Comparison of ENCODE assay signal across 13 cellular contexts in the genomic region with DNA sequence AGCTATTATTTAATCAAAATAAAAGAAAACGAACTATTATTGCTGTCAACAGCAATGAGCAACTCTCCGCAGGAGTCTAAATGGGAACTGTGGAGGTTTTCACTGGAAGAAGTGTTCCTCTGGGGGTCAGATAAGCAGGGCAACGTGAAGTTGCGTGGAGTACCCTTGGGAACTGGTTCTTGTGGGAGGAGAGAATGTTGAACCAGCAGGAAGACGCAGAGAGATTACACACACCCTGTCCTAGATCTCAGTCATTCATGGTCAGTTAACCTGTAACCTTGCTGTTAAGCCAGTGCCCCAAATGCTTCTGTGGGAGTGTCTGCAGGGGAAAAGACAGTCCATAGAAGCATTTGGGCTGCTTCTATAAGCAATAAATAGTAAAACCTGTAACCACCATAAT. TPM values are rescaled to one million over a fixed set of nuclear protein-coding genes. Genes with fewer than 3 reads are reported as not detected.
A peak's percentile ranks its signal among the peaks of the same experiment; 100 is the strongest.
DNase-seq lines count a peak whose midpoint lies in the region; ATAC-seq, FAIRE-seq and TF ChIP-seq lines count a peak whose summit lies in the region.
"Had no signal": no experiment of that assay in that cellular context is flagged by ENCODE, and none has a peak within 500 bp of the region (broad histone marks: within the 10 kb centered on the region; RNA-seq: fewer than 3 reads in every experiment).

No MANE protein-coding gene starts in this region.

- peak; percentile 83 for FAIRE-seq in endothelial cell of umbilical vein (lab: Jason Lieb, UNC)

- H4K20me1 ChIP-seq in endothelial cell of umbilical vein (replicated peaks; ENCODE audit: control insufficient read depth, extremely low read depth, insufficient read depth, low read length) = no peaks in the 10 kb centered on the region

- no peak for TF ChIP-seq EP300 in suprapubic skin (IDR thresholded peaks at IDR 0.05)

- no peaks in the 10 kb centered on the region for H3K27me3 ChIP-seq in SJCRH30
- H3K27me3 ChIP-seq in endothelial cell of umbilical vein (ENCODE audit: control insufficient read depth in 2 of 2, insufficient read depth in 2 of 2, low read length in 2 of 2) = no peaks in the 10 kb centered on the region
- H3K27me3 ChIP-seq in right lobe of liver = no peaks in the 10 kb centered on the region
- H3K27me3 ChIP-seq in suprapubic skin = no peaks in the 10 kb centered on the region
- H3K27me3 ChIP-seq: tibial artery had no signal

- CTCF ChIA-PET in endothelial cell of umbilical vein (lab: Charles Lee) = interaction anchor here (6.0 kb wide), 1 partner anchor 15 kb away, joined by 28 read pairs; no protein-coding TSS in a partner anchor

- H3K9ac ChIP-seq in endothelial cell of umbilical vein (replicated peaks; ENCODE audit: extremely low read depth, insufficient read depth, low read length) = peak overlapping the region; percentile 58

- TF ChIP-seq POLR2A in endothelial cell of umbilical vein (IDR thresholded peaks at IDR 0.05; ENCODE audit: low read depth, low read length) (no peak), right lobe of liver (IDR thresholded peaks at IDR 0.05) (no peak), suprapubic skin (IDR thresholded peaks at IDR 0.05) (no peak)

- TF ChIP-seq CTCF in endothelial cell of umbilical vein (IDR thresholded peaks at IDR 0.05; ENCODE audit: extremely low read depth in 1 of 2, insufficient read depth in 1 of 2, low read depth in 1 of 2, low read length in 2 of 2) (no peak), right lobe of liver (IDR thresholded peaks at IDR 0.05) (no peak), suprapubic skin (IDR thresholded peaks at IDR 0.05) (no peak)

- dilution Hi-C loops in endothelial cell of umbilical vein (cut with MboI; ENCODE audit: extremely low pct_ligation_motif_present, low sequenced_read_pairs) = no loop called here

- H3K4me1 ChIP-seq in SJCRH30 = peaks cover 11% of the 10 kb centered on the region
- peaks cover 25% of the 10 kb centered on the region for H3K4me1 ChIP-seq in endothelial cell of umbilical vein (ENCODE audit: control insufficient read depth, extremely low read depth, insufficient read depth, low read length)
- peaks cover 0 to 22% (median 2%) of the 10 kb centered on the region in 4 donors for H3K4me1 ChIP-seq in right lobe of liver
- peaks cover 20% of the 10 kb centered on the region for H3K4me1 ChIP-seq in suprapubic skin

- peak overlapping the region; percentile 39 for H3K4me3 ChIP-seq in SJCRH30
- no peak overlapping the region for H3K4me3 ChIP-seq in endothelial cell of umbilical vein (replicated peaks in 1 of 3; ENCODE audit: insufficient read depth in 1 of 3, low read depth in 1 of 3, low read length in 3 of 3)
- H3K4me3 ChIP-seq in right lobe of liver = peak overlapping the region in 1 of 3 donors; percentile 19
- no peak overlapping the region for H3K4me3 ChIP-seq in suprapubic skin
- H3K4me3 ChIP-seq: tibial artery had no signal

- peak overlapping the region; percentile 53 for H3K4me2 ChIP-seq in endothelial cell of umbilical vein (ENCODE audit: insufficient read depth, low read length)

- H3K27ac ChIP-seq in SJCRH30 (peak overlapping the region; percentile 84), endothelial cell of umbilical vein (ENCODE audit: insufficient read depth, low read depth, low read length) (peak overlapping the region; percentile 80), right lobe of liver (peak overlapping the region in 2 of 3 donors; percentile 39 to 52), suprapubic skin (peak overlapping the region; percentile 32)

- no peaks in the 10 kb centered on the region for H3K79me2 ChIP-seq in endothelial cell of umbilical vein (ENCODE audit: control insufficient read depth, insufficient read depth, low read length)

- DNase-seq in SJCRH30 = no peak
- DNase-seq in endothelial cell of umbilical vein (ENCODE audit: low read depth, low spot score) = peak; percentile 36
- no peak for DNase-seq in right lobe of liver
- no peak for DNase-seq in suprapubic skin (ENCODE audit: low spot score in 2 of 2)
- DNase-seq in retina = no peak
- DNase-seq in activated naive CD4-positive, alpha-beta T cell treated with anti-CD3 and anti-CD28 coated beads, Interleukin-2, amount 50 U/mL, for 16 hours = no peak
- DNase-seq in T-helper 1 cell = no peak
- DNase-seq: activated B cell treated with CpG ODN at 0.5 μM for 24 hours; activated naive CD8-positive, alpha-beta T cell treated with anti-CD3 and anti-CD28 coated beads, Interleukin-2, amount 50 U/mL, for 24 hours; effector memory CD4-positive, alpha-beta T cell; SIG-M5 had no signal

- no peaks in the 10 kb centered on the region for H3K36me3 ChIP-seq in SJCRH30
- H3K36me3 ChIP-seq in endothelial cell of umbilical vein (ENCODE audit: control insufficient read depth in 2 of 2, extremely low read depth in 1 of 2, insufficient read depth in 2 of 2, low read length in 2 of 2) = no peaks in the 10 kb centered on the region
- H3K36me3 ChIP-seq in right lobe of liver = no peaks in the 10 kb centered on the region
- no peaks in the 10 kb centered on the region for H3K36me3 ChIP-seq in suprapubic skin
- H3K36me3 ChIP-seq: tibial artery had no signal

- peak; percentile 67 to 88 (median 74) for ATAC-seq in right lobe of liver

- no TSS peak for BruUV-seq in endothelial cell of umbilical vein (replicated peaks; lab: Mats Ljungman, UMichigan)

- no peaks in the 10 kb centered on the region for H3K9me1 ChIP-seq in endothelial cell of umbilical vein (replicated peaks; ENCODE audit: control insufficient read depth, extremely low read depth, insufficient read depth, low read length)

- H3K9me3 ChIP-seq in SJCRH30 (replicated peaks) = no peaks in the 10 kb centered on the region
- no peaks in the 10 kb centered on the region for H3K9me3 ChIP-seq in endothelial cell of umbilical vein (replicated peaks; ENCODE audit: control insufficient read depth, insufficient read depth, low read length)
- H3K9me3 ChIP-seq in right lobe of liver = no peaks in the 10 kb centered on the region
- no peaks in the 10 kb centered on the region for H3K9me3 ChIP-seq in suprapubic skin
- H3K9me3 ChIP-seq: tibial artery had no signal

- POLR2A ChIA-PET in endothelial cell of umbilical vein (lab: Charles Lee) = interaction anchor here (0.6 kb wide), 1 partner anchor 19 kb away, joined by 3 read pairs; no protein-coding TSS in a partner anchor

- 31% methylated on average over 4 of the region's 5 CpGs for WGBS in right lobe of liver (ENCODE audit: insufficient coverage, low coverage, low lambda C conversion rate, missing lambda C conversion rate)
- WGBS in suprapubic skin = 13% methylated on average over 5 of the region's 5 CpGs

- H2AFZ ChIP-seq in endothelial cell of umbilical vein (ENCODE audit: low read depth, low read length) = peak overlapping the region; percentile 30

- intact Hi-C loops in endothelial cell of umbilical vein (cut with micrococcal nuclease) (loop anchor here (1.0 to 2.0 kb wide), 2 partner anchors 9 to 20 kb away; partner anchors contain the start of gene CABLES1), right lobe of liver (cut with DNase I) (no loop called here)

TF ChIP-seq in endothelial cell of umbilical vein, 7 proteins besides CTCF, POLR2A, EP300 and RAD21:
- no peak for TF ChIP-seq FOS (IDR thresholded peaks at IDR 0.05; ENCODE audit: borderline replicate concordance, insufficient read depth, low read length)
- TF ChIP-seq GATA2 (IDR thresholded peaks at IDR 0.05; ENCODE audit: insufficient read depth, insufficient read length, low read depth, low read length) = no peak
- TF ChIP-seq MAX (IDR thresholded peaks at IDR 0.05; ENCODE audit: insufficient read depth, insufficient read length) = no peak
- TF ChIP-seq POLR2AphosphoS5 (IDR thresholded peaks at IDR 0.05; ENCODE audit: insufficient read depth, low read depth, low read length) = no peak
- no peak for TF ChIP-seq MYC (IDR thresholded peaks at IDR 0.05; ENCODE audit: low read depth, low read length)
- TF ChIP-seq EZH2 (IDR thresholded peaks at IDR 0.05; ENCODE audit: borderline replicate concordance, low read depth, low read length, severe bottlenecking) = no peak
- TF ChIP-seq JUN (IDR thresholded peaks at IDR 0.05; ENCODE audit: borderline replicate concordance, insufficient read depth, insufficient read length, low read depth) = no peak

RNA-seq across cellular contexts. Expression of gene CABLES1, which starts 20.4 kb away (rescaled TPM):
- total RNA-seq in SJCRH30 (2014; rRNA removed; shearing (Covaris generic)) = 21.9 and 22.8 TPM in 2 replicates
- 55.0 and 71.1 TPM in 2 replicates for total RNA-seq in endothelial cell of umbilical vein
- polyA plus RNA-seq in endothelial cell of umbilical vein = 28.7 and 40.2 TPM in 2 replicates
- polyA plus RNA-seq in endothelial cell of umbilical vein (2011; cell fraction: cytosol; rRNA removed) = 46.8 and 51.2 TPM in 2 replicates
- polyA plus RNA-seq in endothelial cell of umbilical vein (2011; cell fraction: nucleus; rRNA removed) = 66.8 and 77.1 TPM in 2 replicates
- polyA plus RNA-seq in endothelial cell of umbilical vein (2012) = 66.6 TPM in 2 replicates
- polyA minus RNA-seq in endothelial cell of umbilical vein = 73.3 and 73.9 TPM in 2 replicates
- polyA minus RNA-seq in endothelial cell of umbilical vein (2011; cell fraction: cytosol; rRNA and poly(A)+ RNA removed) = 7.8 TPM
- polyA minus RNA-seq in endothelial cell of umbilical vein (2011; cell fraction: nucleus; rRNA and poly(A)+ RNA removed) = 87.4 and 92.3 TPM in 2 replicates
- total RNA-seq in right lobe of liver = 10 to 100 TPM in 5 of 6 experiments, 1 to 10 TPM in 1; 7.4 to 21.5 (median 11.3) TPM
- 10 to 100 TPM; 24.9 to 42.2 (median 38.0) TPM for total RNA-seq in suprapubic skin
- polyA plus RNA-seq: naive thymus-derived CD8-positive, alpha-beta T cell had no signal

Comparison
In these comparisons a context has a peak if more than half of its experiments do, and no peak if none do; other contexts are left out.
1. H3K27ac ChIP-seq: peak in every context shown above with its lines; median percentile 84 in SJCRH30; 80 in endothelial cell of umbilical vein; 46 in right lobe of liver; 32 in suprapubic skin.